In genomic region chr5:39476466-39477215, GRCh38 we compare ENCODE assay signal across 13 cellular contexts. TPM values are rescaled to one million over a fixed set of nuclear protein-coding genes. Genes with fewer than 3 reads are reported as not detected.
DNase-seq lines count a peak whose midpoint lies in the region; ATAC-seq and TF ChIP-seq lines count a peak whose summit lies in the region.
"Had no signal": no experiment of that assay in that cellular context is flagged by ENCODE, and none has a peak within 500 bp of the region (broad histone marks: within the 10 kb centered on the region; RNA-seq: fewer than 3 reads in every experiment).

No MANE protein-coding gene starts in this region.

- intact Hi-C loops in IMR-90 (cut with micrococcal nuclease) (loop anchor here (1.0 to 5.0 kb wide), 2 partner anchors 46 to 51 kb away; no protein-coding TSS in a partner anchor), lower leg skin (cut with DNase I; ENCODE audit: low total_unique reads) (no loop called here)

- H3K27ac ChIP-seq in IMR-90 (ENCODE audit: insufficient read depth, low read length) = peak overlapping the region; percentile 87; the same call in 1 of the 2 replicates

- peak overlapping the region; percentile 80 for H4K5ac ChIP-seq in IMR-90 (ENCODE audit: low read depth, low read length)

- H3K4me2 ChIP-seq in IMR-90 (ENCODE audit: low read depth, low read length) = peak overlapping the region; percentile 39; the same call in 1 of the 2 replicates

- H3K79me1 ChIP-seq in IMR-90 (ENCODE audit: low read depth in 1 of 2, low read length in 2 of 2) = no peaks in the 10 kb centered on the region; a peak in 1 of 4 replicates

- H2AFZ ChIP-seq in IMR-90 (replicated peaks; ENCODE audit: low read length, poor library complexity) = peak overlapping the region; percentile 69

- H2AK5ac ChIP-seq in IMR-90 (ENCODE audit: low read depth, low read length) = no peak overlapping the region; the same call in 1 of the 2 replicates

- H3K4ac ChIP-seq in IMR-90 (ENCODE audit: low read depth, low read length) = peak overlapping the region; percentile 94

- in situ Hi-C loops in IMR-90 (cut with MboI; ENCODE audit: low sequenced_read_pairs) = no loop called here

- peak overlapping the region; percentile 96; the same call in 1 of the 2 replicates for H3K23ac ChIP-seq in IMR-90 (ENCODE audit: low read depth, low read length)

- peak overlapping the region; percentile 61 to 89 for H4K8ac ChIP-seq in IMR-90 (ENCODE audit: low read depth in 2 of 2, low read length in 2 of 2)

- peak overlapping the region; percentile 97 for H2BK20ac ChIP-seq in IMR-90 (ENCODE audit: low read depth, low read length)

- H3K4me1 Mint-ChIP-seq in chondrocyte (ENCODE audit: low read depth) = peaks cover 68% of the 10 kb centered on the region
- H3K4me1 Mint-ChIP-seq: activated naive CD8-positive, alpha-beta T cell treated with anti-CD3 and anti-CD28 coated beads, Interleukin-2, amount 50 U/mL, for 24 hours had no signal

- peak; percentile 42 for ATAC-seq in IMR-90 (ENCODE audit: low read depth)
- ATAC-seq in HG03469 (IDR thresholded peaks at IDR 0.05; ENCODE audit: unreplicated experiment) = no peak
- ATAC-seq: activated naive CD8-positive, alpha-beta T cell treated with anti-CD3 and anti-CD28 coated beads, Interleukin-2, amount 50 U/mL, for 24 hours had no signal

- WGBS in IMR-90 (ENCODE audit: extremely low coverage in 2 of 2, insufficient read length in 1 of 2), 2 experiments = no CpG with 5 or more reads among the region's 4 CpGs
- WGBS in lower leg skin, 2 donors = 66 to 77% methylated on average over 4 of the region's 4 CpGs

- H3K27me3 Mint-ChIP-seq in chondrocyte (ENCODE audit: low read depth) = no peaks in the 10 kb centered on the region
- H3K27me3 Mint-ChIP-seq: activated naive CD8-positive, alpha-beta T cell treated with anti-CD3 and anti-CD28 coated beads, Interleukin-2, amount 50 U/mL, for 24 hours had no signal

- TF ChIP-seq RAD21 in IMR-90 (IDR thresholded peaks at IDR 0.05; ENCODE audit: low read length) = no peak

- H4K91ac ChIP-seq in IMR-90 (ENCODE audit: insufficient read depth, low read depth, low read length) = peak overlapping the region; percentile 85

- H3K4me3 Mint-ChIP-seq in chondrocyte (ENCODE audit: unreplicated experiment) = no peak overlapping the region
- H3K4me3 Mint-ChIP-seq: activated naive CD8-positive, alpha-beta T cell treated with anti-CD3 and anti-CD28 coated beads, Interleukin-2, amount 50 U/mL, for 24 hours had no signal

- H3K18ac ChIP-seq in IMR-90 (ENCODE audit: low read depth, low read length) = peak overlapping the region; percentile 93

- H3K9me3 Mint-ChIP-seq in chondrocyte (ENCODE audit: low read depth) = no peaks in the 10 kb centered on the region
- H3K9me3 Mint-ChIP-seq: activated naive CD8-positive, alpha-beta T cell treated with anti-CD3 and anti-CD28 coated beads, Interleukin-2, amount 50 U/mL, for 24 hours had no signal

- CTCF ChIA-PET in IMR-90 (lab: Yijun Ruan, JAX) = interaction anchor here (0.6 to 1.6 kb wide), 4 partner anchors 9 to 73 kb away, joined by 3 to 6 read pairs (median 4); partner anchors contain the start of gene DAB2

- no peaks in the 10 kb centered on the region for H3K36me3 ChIP-seq in IMR-90 (ENCODE audit: control insufficient read depth, insufficient read depth, low read length)

- POLR2A ChIA-PET in IMR-90 (lab: Charles Lee; ENCODE audit: unreplicated experiment) = interaction anchor here (0.6 to 1.8 kb wide), 3 partner anchors 12 to 53 kb away, joined by 3 to 9 read pairs (median 3); no protein-coding TSS in a partner anchor

- no peaks in the 10 kb centered on the region for H3K27me3 ChIP-seq in IMR-90 (ENCODE audit: control insufficient read depth, insufficient read depth, low read length)

- H2BK15ac ChIP-seq in IMR-90 (ENCODE audit: low read depth, low read length) = peak overlapping the region; percentile 100

- dilution Hi-C loops in IMR-90 (cut with HindIII; ENCODE audit: low sequenced_read_pairs, unreplicated experiment) = no loop called here

- TF ChIP-seq POLR2A in IMR-90 (IDR thresholded peaks at IDR 0.05; ENCODE audit: low read depth, low read length) = no peak
- TF ChIP-seq POLR2A in lower leg skin (IDR thresholded peaks at IDR 0.05) = no peak

- H3K36me3 Mint-ChIP-seq in chondrocyte (ENCODE audit: low read depth) = no peaks in the 10 kb centered on the region

- 0 out of 2 replicates have a peak overlapping the region, but pooled peaks have one; percentile 15 for H3K9ac ChIP-seq in IMR-90 (ENCODE audit: low read depth, low read length)

- no TSS peak for BruUV-seq in IMR-90 (replicated peaks; lab: Mats Ljungman, UMichigan)

- no peaks in the 10 kb centered on the region for H3K9me3 ChIP-seq in IMR-90 (ENCODE audit: control insufficient read depth, insufficient read depth, low read length)

- peaks cover 6% of the 10 kb centered on the region for H3K9me1 ChIP-seq in IMR-90 (ENCODE audit: insufficient read depth, low read length)

- peak overlapping the region; percentile 96 for H2BK120ac ChIP-seq in IMR-90 (ENCODE audit: low read depth, low read length)

- peak overlapping the region; percentile 64; the same call in 1 of the 2 replicates for H3K56ac ChIP-seq in IMR-90 (ENCODE audit: extremely low read depth, insufficient read depth, low read length)

- H3K14ac ChIP-seq in IMR-90 (replicated peaks; ENCODE audit: low read depth, low read length) = peak overlapping the region; percentile 86

- TF ChIP-seq CTCF in IMR-90 (conservative IDR thresholded peaks at IDR 0.05; ENCODE audit: low read depth, low read length) = no peak
- no peak for TF ChIP-seq CTCF in chondrocyte (IDR thresholded peaks at IDR 0.05)
- TF ChIP-seq CTCF in lower leg skin (IDR thresholded peaks at IDR 0.05) = no peak

- H3K4me3 ChIP-seq in IMR-90 (ENCODE audit: insufficient read depth, low read depth, low read length) = no peak overlapping the region
- no peak overlapping the region for H3K4me3 ChIP-seq in lower leg skin (ENCODE audit: low read depth, poor library complexity, severe bottlenecking)

- no peak overlapping the region for H2AK9ac ChIP-seq in IMR-90 (replicated peaks; ENCODE audit: low read depth, low read length, poor library complexity)

- H4K20me1 ChIP-seq in IMR-90 (ENCODE audit: insufficient read depth, low read length) = no peaks in the 10 kb centered on the region

- H3K4me1 ChIP-seq in IMR-90 (ENCODE audit: control insufficient read depth, insufficient read depth, low read length) = peaks cover 11% of the 10 kb centered on the region

- DNase-seq in AG08396 (ENCODE audit: low spot score) (peak; percentile 51), IMR-90 (peak; percentile 86), chondrocyte (ENCODE audit: low spot score) (no peak), myocyte (ENCODE audit: low read depth) (peak; percentile 37), lower leg skin (ENCODE audit: low spot score in 2 of 2) (no peak), NCI-H1105 treated with DMSO at 0.1 percent for 48 hours (lab: John Stamatoyannopoulos, UW) (no peak)
- no peak for DNase-seq in activated CD4-positive, alpha-beta T cell treated with anti-CD3 and anti-CD28 coated beads for 48 hours
- DNase-seq: activated CD4-positive, alpha-beta T cell treated with anti-CD3 and anti-CD28 coated beads for 1 hour; activated naive CD8-positive, alpha-beta T cell treated with anti-CD3 and anti-CD28 coated beads, Interleukin-2, amount 50 U/mL, for 24 hours; islet precursor cell; midbrain; NCI-H345 had no signal

- H2BK5ac ChIP-seq in IMR-90 (ENCODE audit: low read depth, low read length, poor library complexity, severe bottlenecking) = peak overlapping the region; percentile 88

- peak overlapping the region; percentile 94 for H3K27ac Mint-ChIP-seq in chondrocyte (ENCODE audit: unreplicated experiment)
- H3K27ac Mint-ChIP-seq: activated naive CD8-positive, alpha-beta T cell treated with anti-CD3 and anti-CD28 coated beads, Interleukin-2, amount 50 U/mL, for 24 hours had no signal

TF ChIP-seq in IMR-90, 13 proteins besides CTCF, POLR2A, EP300 and RAD21:
- TF ChIP-seq MAFK (IDR thresholded peaks at IDR 0.05; ENCODE audit: low read depth, low read length) (peak; percentile 47), USF2 (IDR thresholded peaks at IDR 0.05; ENCODE audit: low read depth, low read length) (no peak), CEBPB (IDR thresholded peaks at IDR 0.05; ENCODE audit: low read depth, low read length) (peak; percentile 86), NFE2L2 (IDR thresholded peaks at IDR 0.05; ENCODE audit: low read depth, low read length) (peak; percentile 81)
TF ChIP-seq in IMR-90: peak in this region for 3.

RNA-seq across cellular contexts. Expression of gene DAB2, which starts 51.9 kb away (rescaled TPM):
- total RNA-seq in IMR-90 (2012; rRNA removed) (50.0 and 97.2 TPM in 2 replicates), chondrocyte (82.7 to 108 TPM (median 84.4 TPM) in 3 replicates), myocyte (55.3 and 72.3 TPM in 2 replicates), lower leg skin (10 to 100 TPM; 13.6 to 25.7 (median 19.2) TPM)
- 95.9 and 101 TPM in 2 replicates for polyA plus RNA-seq in IMR-90 (2012; rRNA removed)
- 40.6 and 65.1 TPM in 2 replicates for polyA plus RNA-seq in IMR-90 (2012; cell fraction: cytosol; rRNA removed)
- polyA plus RNA-seq in IMR-90 (2012; cell fraction: nucleus; rRNA removed; ENCODE audit: low replicate concordance) = 76.6 and 217 TPM in 2 replicates
- 115 TPM for polyA plus RNA-seq in myocyte (2012)

Comparison
In these comparisons a context has a peak if more than half of its experiments do, and no peak if none do; other contexts are left out.
1. DNase-seq: peak in AG08396 (single experiment), IMR-90 (single experiment) and myocyte (single experiment); none in chondrocyte (single experiment), lower leg skin (0 of 2), activated CD4-positive, alpha-beta T cell treated with anti-CD3 and anti-CD28 coated beads for 48 hours (single experiment) and NCI-H1105 treated with DMSO at 0.1 percent for 48 hours (single experiment).